Comparison of ENCODE assay signal across 2 cellular contexts in the genomic region with DNA sequence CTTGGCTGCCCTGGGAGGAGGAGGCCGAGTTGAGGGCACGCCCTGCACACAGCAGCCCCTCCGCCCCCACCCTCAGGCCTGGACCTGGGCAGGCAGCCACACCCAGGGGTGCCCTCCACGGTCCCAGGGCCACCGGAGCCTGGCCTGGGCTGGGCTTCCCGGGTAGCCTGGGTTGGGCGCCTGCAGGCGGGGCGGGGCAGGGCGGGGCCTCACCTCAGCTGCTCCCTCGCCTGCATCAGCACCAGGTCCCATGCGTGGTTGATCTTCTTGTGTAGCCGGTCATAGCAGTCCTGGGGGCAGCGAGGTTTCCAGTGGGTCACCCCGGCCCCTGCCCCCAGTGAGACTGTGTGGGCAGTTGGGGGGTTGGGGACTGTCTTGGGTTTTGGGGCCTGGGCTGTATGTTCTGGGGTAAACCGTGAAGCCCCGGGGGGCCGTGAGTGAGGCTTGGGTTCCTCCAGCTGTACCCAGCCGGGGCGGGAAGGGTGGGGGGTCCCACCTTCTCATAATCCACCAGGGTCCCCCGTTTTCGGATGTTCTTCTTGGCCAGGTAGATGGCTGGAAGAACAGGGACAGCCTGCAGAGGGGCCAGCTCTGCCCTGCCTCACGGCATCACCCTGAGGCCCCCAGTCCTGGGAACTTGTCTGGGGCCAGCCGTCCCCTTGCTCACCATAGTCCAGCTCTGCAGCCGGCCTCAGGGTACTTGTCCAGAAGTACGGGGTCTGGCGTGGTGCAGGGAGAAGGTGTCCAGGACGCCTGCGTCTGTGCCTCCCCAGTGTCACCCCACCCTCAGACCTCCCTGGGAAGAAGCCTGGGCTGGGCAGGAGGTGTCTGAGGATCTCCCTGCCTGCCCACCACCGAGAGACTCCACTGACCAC.
TF ChIP-seq lines count a peak whose summit lies in the region.

No MANE protein-coding gene starts in this region.

TF ChIP-seq in HCT116, 20 proteins besides CTCF, POLR2A, EP300 and RAD21:
- no peak for TF ChIP-seq SRF (IDR thresholded peaks at IDR 0.05; ENCODE audit: low read depth)
- TF ChIP-seq, protein P1, sequence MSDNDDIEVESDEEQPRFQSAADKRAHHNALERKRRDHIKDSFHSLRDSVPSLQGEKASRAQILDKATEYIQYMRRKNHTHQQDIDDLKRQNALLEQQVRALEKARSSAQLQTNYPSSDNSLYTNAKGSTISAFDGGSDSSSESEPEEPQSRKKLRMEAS (IDR thresholded peaks at IDR 0.05): no peak
- no peak for TF ChIP-seq EZH2phosphoT487 (IDR thresholded peaks at IDR 0.05; ENCODE audit: borderline replicate concordance)
- no peak for TF ChIP-seq EZH2 (IDR thresholded peaks at IDR 0.05)
TF ChIP-seq in HCT116: peak in this region for 0.

TF ChIP-seq in K562, 482 proteins besides CTCF, POLR2A, EP300 and RAD21:
- TF ChIP-seq RBBP5 (IDR thresholded peaks at IDR 0.05; ENCODE audit: borderline replicate concordance, insufficient read depth, low read length, poor library complexity, severe bottlenecking) (no peak), ZNF830 (CRISPR knock-in tag; IDR thresholded peaks at IDR 0.05) (no peak), KLF6 (CRISPR knock-in tag; IDR thresholded peaks at IDR 0.05; ENCODE audit: borderline replicate concordance) (no peak), SMARCA5 (IDR thresholded peaks at IDR 0.05) (no peak), ZNF347 (CRISPR knock-in tag; IDR thresholded peaks at IDR 0.05; ENCODE audit: low read depth) (no peak), JUN (IDR thresholded peaks at IDR 0.05; ENCODE audit: borderline replicate concordance, low read depth, low read length) (no peak), JUN (CRISPR knock-in tag; IDR thresholded peaks at IDR 0.05; ENCODE audit: borderline replicate concordance) (no peak), FOXP1 (CRISPR knock-in tag; IDR thresholded peaks at IDR 0.05) (no peak), THRAP3 (IDR thresholded peaks at IDR 0.05; ENCODE audit: borderline replicate concordance) (no peak), ETS2 (tag; IDR thresholded peaks at IDR 0.05; ENCODE audit: borderline replicate concordance, poor library complexity, severe bottlenecking) (no peak), ZNF586 (CRISPR knock-in tag; conservative IDR thresholded peaks at IDR 0.05) (no peak), CREBBP (IDR thresholded peaks at IDR 0.05; ENCODE audit: low read depth, low read length) (no peak), STAT6 (CRISPR knock-in tag; IDR thresholded peaks at IDR 0.05) (no peak), NFIX (CRISPR knock-in tag; IDR thresholded peaks at IDR 0.05; ENCODE audit: low read depth) (no peak), TCF3 (CRISPR knock-in tag; IDR thresholded peaks at IDR 0.05) (no peak), ZBTB17 (CRISPR knock-in tag; IDR thresholded peaks at IDR 0.05) (no peak)
- TF ChIP-seq, protein P2, sequence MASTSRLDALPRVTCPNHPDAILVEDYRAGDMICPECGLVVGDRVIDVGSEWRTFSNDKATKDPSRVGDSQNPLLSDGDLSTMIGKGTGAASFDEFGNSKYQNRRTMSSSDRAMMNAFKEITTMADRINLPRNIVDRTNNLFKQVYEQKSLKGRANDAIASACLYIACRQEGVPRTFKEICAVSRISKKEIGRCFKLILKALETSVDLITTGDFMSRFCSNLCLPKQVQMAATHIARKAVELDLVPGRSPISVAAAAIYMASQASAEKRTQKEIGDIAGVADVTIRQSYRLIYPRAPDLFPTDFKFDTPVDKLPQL (IDR thresholded peaks at IDR 0.05; ENCODE audit: extremely low read depth, insufficient read length): no peak
